Comparison of ENCODE assay signal across 25 cellular contexts in genomic region chr13:95716231-95716630, GRCh38.
"Had no signal": no experiment of that assay in that cellular context is flagged by ENCODE, and none has a peak within 500 bp of the region (broad histone marks: within the 10 kb centered on the region; RNA-seq: fewer than 3 reads in every experiment).

No MANE protein-coding gene starts in this region.

- FAIRE-seq: astrocyte had no signal

- H3K9me3 ChIP-seq: SK-N-SH had no signal

- H3K4me2 ChIP-seq: SK-N-SH had no signal

- ATAC-seq: activated CD4-positive, CD25-positive, alpha-beta regulatory T cell treated with anti-CD3 and anti-CD28 coated beads, Interleukin-2, amount 50 U/mL, for 24 hours; activated T-cell treated with anti-CD3 and anti-CD28 coated beads, Interleukin-2, amount 50 U/mL, for 4 hours; Panc1; Right ventricle myocardium inferior had no signal

- H3K9ac ChIP-seq: SK-N-SH had no signal

- H3K36me3 ChIP-seq: brain microvascular endothelial cell had no signal

- H3K27me3 ChIP-seq: brain microvascular endothelial cell had no signal

- H3K27ac ChIP-seq: brain microvascular endothelial cell, WERI-Rb-1 had no signal

- DNase-seq: activated CD4-positive, alpha-beta T cell treated with anti-CD3 and anti-CD28 coated beads for 48 hours; activated CD4-positive, alpha-beta T cell treated with anti-CD3 and anti-CD28 coated beads, Interleukin-2, amount 50 U/mL, for 48 hours; activated CD8-positive, alpha-beta memory T cell treated with anti-CD3 and anti-CD28 coated beads for 24 hours; activated gamma-delta T cell; activated naive CD4-positive, alpha-beta T cell treated with anti-CD3 and anti-CD28 coated beads for 36 hours; activated T-cell treated with anti-CD3 and anti-CD28 coated beads, Interleukin-2, amount 50 U/mL, for 4 hours; amygdala; brain microvascular endothelial cell; cerebellar nuclear complex; Karpas-422; NCI-H1048; NCI-H146; NCI-H1930; NCI-H345; NCI-H510A; NCI-H526 treated with DMSO at 0.1 percent for 48 hours; NCI-H82; RPMI8226; SK-N-SH; T-helper 1 cell; WERI-Rb-1 had no signal
